Comparison of ENCODE assay signal across 1 cellular context in the genomic region with DNA sequence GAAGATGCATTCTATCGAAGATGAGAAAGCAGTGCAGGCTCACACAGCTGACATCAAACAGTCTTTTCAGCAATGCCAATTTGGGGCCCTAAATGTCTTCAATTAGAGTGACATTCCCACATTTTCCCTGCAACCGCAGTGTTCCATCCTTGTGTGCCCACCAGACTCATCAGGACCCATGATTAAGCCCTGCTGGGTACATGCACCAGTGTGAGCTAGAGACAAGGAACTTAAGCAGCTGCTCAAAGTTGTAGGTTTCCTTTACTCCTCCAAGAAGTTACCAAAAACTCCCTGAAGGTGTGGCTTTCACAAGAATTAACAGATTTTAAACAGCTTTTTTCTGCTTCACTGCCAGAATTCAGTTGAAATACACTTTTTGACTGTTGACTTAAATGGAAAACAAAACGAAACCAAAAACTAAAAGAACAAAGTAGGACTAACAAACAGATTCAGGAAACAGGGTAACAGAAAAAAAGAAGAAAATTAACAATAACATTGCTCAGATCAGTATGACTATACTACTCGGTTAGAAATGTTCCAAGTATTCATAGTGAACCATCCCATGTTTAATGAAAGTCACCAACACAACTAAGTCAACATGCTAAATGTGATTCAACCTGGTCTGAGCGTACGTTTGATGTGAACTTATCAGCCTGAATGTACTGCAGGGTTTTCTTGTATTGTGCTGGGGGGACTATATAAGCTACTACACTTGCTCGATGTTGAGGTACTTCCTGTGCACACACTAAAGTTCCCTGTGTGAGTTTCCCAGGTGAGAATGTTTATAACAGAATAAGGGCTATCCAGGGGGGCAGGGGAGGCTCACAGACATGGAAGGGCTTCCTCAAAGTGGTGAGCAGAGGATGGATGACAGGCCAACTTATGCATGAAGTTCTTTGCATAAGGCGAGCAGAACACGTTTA.
TF ChIP-seq lines count a peak whose summit lies in the region.

No MANE protein-coding gene starts in this region.

TF ChIP-seq in HEK293, 187 proteins besides CTCF, POLR2A, EP300 and RAD21 (continued from another document):
- peak; percentile 64 for TF ChIP-seq ZBTB11 (tag by site-specific recombination; conservative IDR thresholded peaks at IDR 0.05; ENCODE audit: low read depth)
